1 cellular context compared by ENCODE assay signal in the genomic region with DNA sequence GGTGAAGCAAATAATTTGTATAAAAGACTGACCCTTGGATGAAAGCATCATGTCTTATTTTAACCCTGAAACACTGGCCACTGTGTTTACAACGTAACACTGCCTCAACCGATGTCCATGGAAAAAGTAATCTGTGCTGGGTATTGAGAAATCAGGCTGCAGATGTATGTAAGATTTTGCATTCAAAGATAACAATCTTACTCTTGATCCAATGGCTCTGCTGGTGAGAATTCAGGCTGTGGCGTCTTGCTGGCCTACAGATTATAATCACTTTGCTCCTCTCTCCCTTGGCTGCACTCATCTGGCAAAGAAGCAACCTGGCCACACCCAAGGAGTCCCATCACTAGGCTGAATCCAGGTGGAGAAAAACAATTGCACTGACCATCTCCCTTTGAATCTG.
TF ChIP-seq lines count a peak whose summit lies in the region.

No MANE protein-coding gene starts in this region.

TF ChIP-seq in WTC11, 78 proteins besides CTCF, POLR2A, EP300 and RAD21 (continued from another document):
- TF ChIP-seq, protein P1, sequence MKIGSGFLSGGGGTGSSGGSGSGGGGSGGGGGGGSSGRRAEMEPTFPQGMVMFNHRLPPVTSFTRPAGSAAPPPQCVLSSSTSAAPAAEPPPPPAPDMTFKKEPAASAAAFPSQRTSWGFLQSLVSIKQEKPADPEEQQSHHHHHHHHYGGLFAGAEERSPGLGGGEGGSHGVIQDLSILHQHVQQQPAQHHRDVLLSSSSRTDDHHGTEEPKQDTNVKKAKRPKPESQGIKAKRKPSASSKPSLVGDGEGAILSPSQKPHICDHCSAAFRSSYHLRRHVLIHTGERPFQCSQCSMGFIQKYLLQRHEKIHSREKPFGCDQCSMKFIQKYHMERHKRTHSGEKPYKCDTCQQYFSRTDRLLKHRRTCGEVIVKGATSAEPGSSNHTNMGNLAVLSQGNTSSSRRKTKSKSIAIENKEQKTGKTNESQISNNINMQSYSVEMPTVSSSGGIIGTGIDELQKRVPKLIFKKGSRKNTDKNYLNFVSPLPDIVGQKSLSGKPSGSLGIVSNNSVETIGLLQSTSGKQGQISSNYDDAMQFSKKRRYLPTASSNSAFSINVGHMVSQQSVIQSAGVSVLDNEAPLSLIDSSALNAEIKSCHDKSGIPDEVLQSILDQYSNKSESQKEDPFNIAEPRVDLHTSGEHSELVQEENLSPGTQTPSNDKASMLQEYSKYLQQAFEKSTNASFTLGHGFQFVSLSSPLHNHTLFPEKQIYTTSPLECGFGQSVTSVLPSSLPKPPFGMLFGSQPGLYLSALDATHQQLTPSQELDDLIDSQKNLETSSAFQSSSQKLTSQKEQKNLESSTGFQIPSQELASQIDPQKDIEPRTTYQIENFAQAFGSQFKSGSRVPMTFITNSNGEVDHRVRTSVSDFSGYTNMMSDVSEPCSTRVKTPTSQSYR (CRISPR knock-in tag; IDR thresholded peaks at IDR 0.05): no peak
- TF ChIP-seq SP1 (CRISPR knock-in tag; conservative IDR thresholded peaks at IDR 0.05) (no peak), NR2C2 (CRISPR knock-in tag; IDR thresholded peaks at IDR 0.05) (no peak), MXD4 (CRISPR knock-in tag; IDR thresholded peaks at IDR 0.05; ENCODE audit: borderline replicate concordance) (no peak), ZBTB21 (CRISPR knock-in tag; IDR thresholded peaks at IDR 0.05; ENCODE audit: borderline replicate concordance) (no peak), TEAD4 (CRISPR knock-in tag; IDR thresholded peaks at IDR 0.05) (no peak), NFATC4 (CRISPR knock-in tag; IDR thresholded peaks at IDR 0.05) (no peak), RELA (CRISPR knock-in tag; IDR thresholded peaks at IDR 0.05; ENCODE audit: borderline replicate concordance) (no peak), OVOL2 (CRISPR knock-in tag; IDR thresholded peaks at IDR 0.05; ENCODE audit: borderline replicate concordance) (no peak)
- TF ChIP-seq, protein P2, sequence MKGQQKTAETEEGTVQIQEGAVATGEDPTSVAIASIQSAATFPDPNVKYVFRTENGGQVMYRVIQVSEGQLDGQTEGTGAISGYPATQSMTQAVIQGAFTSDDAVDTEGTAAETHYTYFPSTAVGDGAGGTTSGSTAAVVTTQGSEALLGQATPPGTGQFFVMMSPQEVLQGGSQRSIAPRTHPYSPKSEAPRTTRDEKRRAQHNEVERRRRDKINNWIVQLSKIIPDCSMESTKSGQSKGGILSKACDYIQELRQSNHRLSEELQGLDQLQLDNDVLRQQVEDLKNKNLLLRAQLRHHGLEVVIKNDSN (CRISPR knock-in tag; IDR thresholded peaks at IDR 0.05): no peak
- TF ChIP-seq, protein P3, sequence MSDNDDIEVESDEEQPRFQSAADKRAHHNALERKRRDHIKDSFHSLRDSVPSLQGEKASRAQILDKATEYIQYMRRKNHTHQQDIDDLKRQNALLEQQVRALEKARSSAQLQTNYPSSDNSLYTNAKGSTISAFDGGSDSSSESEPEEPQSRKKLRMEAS (CRISPR knock-in tag; IDR thresholded peaks at IDR 0.05): no peak
- TF ChIP-seq, protein P4, sequence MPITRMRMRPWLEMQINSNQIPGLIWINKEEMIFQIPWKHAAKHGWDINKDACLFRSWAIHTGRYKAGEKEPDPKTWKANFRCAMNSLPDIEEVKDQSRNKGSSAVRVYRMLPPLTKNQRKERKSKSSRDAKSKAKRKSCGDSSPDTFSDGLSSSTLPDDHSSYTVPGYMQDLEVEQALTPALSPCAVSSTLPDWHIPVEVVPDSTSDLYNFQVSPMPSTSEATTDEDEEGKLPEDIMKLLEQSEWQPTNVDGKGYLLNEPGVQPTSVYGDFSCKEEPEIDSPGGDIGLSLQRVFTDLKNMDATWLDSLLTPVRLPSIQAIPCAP (CRISPR knock-in tag; IDR thresholded peaks at IDR 0.05): no peak
